In the genomic region with DNA sequence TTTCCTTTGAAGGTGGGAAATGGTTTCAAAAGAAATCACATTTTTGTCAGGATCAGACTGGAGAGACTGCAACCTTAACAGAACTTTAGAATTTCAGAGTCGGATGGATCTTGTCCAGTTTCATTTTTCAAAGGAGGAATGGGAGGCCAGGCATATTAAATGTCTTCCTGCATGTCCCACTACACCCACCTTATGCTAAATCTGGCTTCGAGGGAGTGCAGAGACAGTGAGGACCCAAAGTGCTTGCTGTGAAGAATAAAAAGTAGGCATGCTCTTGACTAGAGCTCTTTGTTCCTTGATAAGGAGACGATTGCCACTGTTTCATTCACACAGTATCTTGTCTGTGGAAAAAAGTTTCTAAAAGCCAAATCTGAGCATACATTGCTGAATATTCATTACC, we compare ENCODE assay signal across 29 cellular contexts.
"Had no signal": no experiment of that assay in that cellular context is flagged by ENCODE, and none has a peak within 500 bp of the region (broad histone marks: within the 10 kb centered on the region; RNA-seq: fewer than 3 reads in every experiment).

No MANE protein-coding gene starts in this region.

- H3K27ac ChIP-seq: ascending aorta, breast epithelium, cardiac muscle cell, coronary artery, esophagus muscularis mucosa, foreskin keratinocyte, gastrocnemius medialis had no signal

- H3K36me3 ChIP-seq: ascending aorta, breast epithelium, cardiac muscle cell, esophagus muscularis mucosa, gastrocnemius medialis had no signal

- H3K4me1 Mint-ChIP-seq: activated CD4-positive, alpha-beta memory T cell treated with anti-CD3 and anti-CD28 coated beads, Interleukin-2, amount 10 ng/mL, durations not matched to agents 7 days and 5 days; activated CD4-positive, alpha-beta T cell treated with anti-CD3 and anti-CD28 coated beads, Interleukin-2, amount 10 ng/mL, durations not matched to agents 7 days and 5 days; activated naive CD4-positive, alpha-beta T cell treated with anti-CD3 and anti-CD28 coated beads, Interleukin-2, amount 10 ng/mL, durations not matched to agents 7 days and 5 days; activated naive CD8-positive, alpha-beta T cell treated with anti-CD3 and anti-CD28 coated beads, Interleukin-2, amount 10 ng/mL, durations not matched to agents 7 days and 5 days had no signal

- H3K4me3 ChIP-seq: ascending aorta, breast epithelium, cardiac muscle cell, coronary artery, dorsolateral prefrontal cortex, esophagus muscularis mucosa, gastrocnemius medialis had no signal

- H3K27me3 Mint-ChIP-seq: activated CD4-positive, alpha-beta memory T cell treated with anti-CD3 and anti-CD28 coated beads, Interleukin-2, amount 10 ng/mL, durations not matched to agents 7 days and 5 days; dendritic cell treated with granulocyte-macrophage colony-stimulating factor and Interleukin-4, amounts not matched to agents 40 ng/mL and 50 ng/mL, for 4 days had no signal

- H3K9me3 Mint-ChIP-seq: activated CD4-positive, alpha-beta memory T cell treated with anti-CD3 and anti-CD28 coated beads, Interleukin-2, amount 10 ng/mL, durations not matched to agents 7 days and 5 days; activated naive CD4-positive, alpha-beta T cell treated with anti-CD3 and anti-CD28 coated beads, Interleukin-2, amount 10 ng/mL, durations not matched to agents 7 days and 5 days; activated naive CD4-positive, alpha-beta T cell treated with anti-CD3 and anti-CD28 coated beads, Interleukin-2, amount 50 U/mL, for 72 hours; activated naive CD8-positive, alpha-beta T cell treated with anti-CD3 and anti-CD28 coated beads, Interleukin-2, amount 10 ng/mL, durations not matched to agents 7 days and 5 days; activated T-cell treated with anti-CD3 and anti-CD28 coated beads, Interleukin-2, amount 50 U/mL, for 24 hours had no signal

- ATAC-seq: activated naive CD4-positive, alpha-beta T cell treated with anti-CD3 and anti-CD28 coated beads, Interleukin-2, amount 50 U/mL, for 72 hours; activated T-cell treated with anti-CD3 and anti-CD28 coated beads, Interleukin-2, amount 50 U/mL, for 72 hours; effector memory CD8-positive, alpha-beta T cell; foreskin keratinocyte; gastrocnemius medialis had no signal

- DNase-seq: activated CD4-positive, alpha-beta memory T cell treated with anti-CD3 and anti-CD28 coated beads, Interleukin-2, amount 10 ng/mL, durations not matched to agents 7 days and 5 days; activated CD4-positive, alpha-beta T cell treated with anti-CD3 and anti-CD28 coated beads for 1 hour; activated CD4-positive, alpha-beta T cell treated with anti-CD3 and anti-CD28 coated beads for 4 hours; activated CD4-positive, alpha-beta T cell treated with anti-CD3 and anti-CD28 coated beads, Interleukin-2, amount 10 ng/mL, durations not matched to agents 7 days and 5 days; activated CD4-positive, alpha-beta T cell treated with anti-CD3 and anti-CD28 coated beads, Interleukin-2, amount 50 U/mL, for 4 hours; activated CD8-positive, alpha-beta memory T cell treated with anti-CD3 and anti-CD28 coated beads, Interleukin-2, amount 50 U/mL, for 48 hours; activated gamma-delta T cell; activated naive CD4-positive, alpha-beta T cell; activated naive CD4-positive, alpha-beta T cell treated with anti-CD3 and anti-CD28 coated beads, Interleukin-2, amount 10 ng/mL, durations not matched to agents 7 days and 5 days; activated naive CD8-positive, alpha-beta T cell treated with anti-CD3 and anti-CD28 coated beads, Interleukin-2, amount 10 ng/mL, durations not matched to agents 7 days and 5 days; activated T-cell treated with anti-CD3 and anti-CD28 coated beads for 4 hours; activated T-cell treated with anti-CD3 and anti-CD28 coated beads, Interleukin-2, amount 50 U/mL, for 24 hours; activated T-cell treated with anti-CD3 and anti-CD28 coated beads, Interleukin-2, amount 50 U/mL, for 72 hours; central memory CD4-positive, alpha-beta T cell; cerebellar nuclear complex; effector memory CD8-positive, alpha-beta T cell; erythroblast; foreskin keratinocyte; gastrocnemius medialis; T-helper 2 cell had no signal

- H3K27me3 ChIP-seq: ascending aorta, breast epithelium, cardiac muscle cell, dorsolateral prefrontal cortex, foreskin keratinocyte, gastrocnemius medialis had no signal

- H3K4me1 ChIP-seq: ascending aorta, breast epithelium, esophagus muscularis mucosa, foreskin keratinocyte, gastrocnemius medialis had no signal

- H3K36me3 Mint-ChIP-seq: activated naive CD4-positive, alpha-beta T cell treated with anti-CD3 and anti-CD28 coated beads, Interleukin-2, amount 10 ng/mL, durations not matched to agents 7 days and 5 days; activated naive CD4-positive, alpha-beta T cell treated with anti-CD3 and anti-CD28 coated beads, Interleukin-2, amount 50 U/mL, for 72 hours; activated naive CD8-positive, alpha-beta T cell treated with anti-CD3 and anti-CD28 coated beads, Interleukin-2, amount 10 ng/mL, durations not matched to agents 7 days and 5 days; brain had no signal

- H3K9me3 ChIP-seq: ascending aorta, breast epithelium, esophagus muscularis mucosa, gastrocnemius medialis had no signal

- H3K4me3 Mint-ChIP-seq: activated CD4-positive, alpha-beta memory T cell treated with anti-CD3 and anti-CD28 coated beads, Interleukin-2, amount 10 ng/mL, durations not matched to agents 7 days and 5 days; activated CD4-positive, alpha-beta T cell treated with anti-CD3 and anti-CD28 coated beads, Interleukin-2, amount 10 ng/mL, durations not matched to agents 7 days and 5 days; activated naive CD4-positive, alpha-beta T cell treated with anti-CD3 and anti-CD28 coated beads, Interleukin-2, amount 10 ng/mL, durations not matched to agents 7 days and 5 days; activated naive CD8-positive, alpha-beta T cell treated with anti-CD3 and anti-CD28 coated beads, Interleukin-2, amount 10 ng/mL, durations not matched to agents 7 days and 5 days; activated T-cell treated with anti-CD3 and anti-CD28 coated beads, Interleukin-2, amount 50 U/mL, for 24 hours; activated T-cell treated with anti-CD3 and anti-CD28 coated beads, Interleukin-2, amount 50 U/mL, for 72 hours; brain; dendritic cell treated with granulocyte-macrophage colony-stimulating factor and Interleukin-4, amounts not matched to agents 40 ng/mL and 50 ng/mL, for 4 days; effector memory CD8-positive, alpha-beta T cell had no signal

- H3K27ac Mint-ChIP-seq: activated CD4-positive, alpha-beta memory T cell treated with anti-CD3 and anti-CD28 coated beads, Interleukin-2, amount 10 ng/mL, durations not matched to agents 7 days and 5 days; activated CD4-positive, alpha-beta T cell treated with anti-CD3 and anti-CD28 coated beads, Interleukin-2, amount 10 ng/mL, durations not matched to agents 7 days and 5 days; activated naive CD4-positive, alpha-beta T cell treated with anti-CD3 and anti-CD28 coated beads, Interleukin-2, amount 10 ng/mL, durations not matched to agents 7 days and 5 days; activated naive CD4-positive, alpha-beta T cell treated with anti-CD3 and anti-CD28 coated beads, Interleukin-2, amount 50 U/mL, for 72 hours; activated naive CD8-positive, alpha-beta T cell treated with anti-CD3 and anti-CD28 coated beads, Interleukin-2, amount 10 ng/mL, durations not matched to agents 7 days and 5 days; activated T-cell treated with anti-CD3 and anti-CD28 coated beads, Interleukin-2, amount 50 U/mL, for 24 hours; activated T-cell treated with anti-CD3 and anti-CD28 coated beads, Interleukin-2, amount 50 U/mL, for 72 hours; brain; dendritic cell treated with granulocyte-macrophage colony-stimulating factor and Interleukin-4, amounts not matched to agents 40 ng/mL and 50 ng/mL, for 4 days; effector memory CD8-positive, alpha-beta T cell had no signal
